In the genomic region with DNA sequence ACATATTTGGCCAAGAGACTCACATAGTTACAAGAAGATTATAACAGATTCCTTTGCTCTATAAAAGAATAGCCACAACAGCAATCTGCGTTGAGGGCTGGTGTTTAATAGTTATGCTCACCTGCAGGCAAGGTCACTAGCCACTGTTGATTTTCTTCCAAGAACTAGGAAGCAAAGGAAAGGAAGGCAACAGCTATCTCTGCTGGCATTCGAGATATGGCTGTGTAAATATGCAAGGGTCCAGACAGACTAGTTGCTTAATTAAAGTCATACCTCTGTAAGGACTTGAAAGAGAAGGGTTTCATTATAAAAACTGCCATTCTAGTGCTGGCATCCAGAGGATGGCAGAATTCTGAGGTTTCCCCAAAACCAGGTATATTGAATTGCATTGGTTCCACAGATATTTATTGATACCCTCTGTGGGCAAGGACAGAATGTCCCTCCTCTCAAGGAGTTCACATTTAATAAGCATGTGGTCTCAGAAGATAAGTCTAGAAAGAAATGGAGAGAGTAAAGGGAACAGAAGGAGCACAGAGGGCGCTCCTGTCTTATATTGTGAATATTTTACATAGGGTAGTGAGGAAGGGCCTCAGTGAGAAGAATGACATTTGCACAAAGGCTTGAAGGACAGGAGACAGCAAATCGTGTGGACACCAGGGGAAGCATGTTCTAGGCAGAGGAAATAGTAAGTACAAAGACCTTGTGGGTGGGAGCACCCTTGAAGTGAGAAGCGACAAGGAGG, we compare ENCODE assay signal across 24 cellular contexts. TPM values are rescaled to one million over a fixed set of nuclear protein-coding genes. Genes with fewer than 3 reads are reported as not detected.
DNase-seq lines count a peak whose midpoint lies in the region; ATAC-seq and TF ChIP-seq lines count a peak whose summit lies in the region.
"Had no signal": no experiment of that assay in that cellular context is flagged by ENCODE, and none has a peak within 500 bp of the region (broad histone marks: within the 10 kb centered on the region; RNA-seq: fewer than 3 reads in every experiment).

No MANE protein-coding gene starts in this region.

- H4K20me1 ChIP-seq in BLaER1 treated with 17β-estradiol and CSF1 and Interleukin-3, amounts not matched to agents 10 nM and 100 nM: no peaks in the 10 kb centered on the region
- H4K20me1 ChIP-seq in Karpas-422 (ENCODE audit: insufficient read depth, low read depth, low read length): no peaks in the 10 kb centered on the region

- H3K27ac ChIP-seq in BLaER1 treated with 17β-estradiol and CSF1 and Interleukin-3, amounts not matched to agents 10 nM and 100 nM: no peak overlapping the region
- no peak overlapping the region for H3K27ac ChIP-seq in Karpas-422 (ENCODE audit: low read length)
- no peak overlapping the region for H3K27ac ChIP-seq in Panc1 (ENCODE audit: low read length)
- peak overlapping the region in 3 of 4 donors; percentile 43 to 49 (median 47) for H3K27ac ChIP-seq in body of pancreas
- H3K27ac ChIP-seq: Peyer's patch, SK-N-MC had no signal

- H3K9me2 ChIP-seq in Karpas-422 (replicated peaks; ENCODE audit: insufficient read depth, low read length): no peaks in the 10 kb centered on the region

- no peaks in the 10 kb centered on the region for H3K79me2 ChIP-seq in Karpas-422 (ENCODE audit: low read length)

- H3K27me3 ChIP-seq in BLaER1 treated with 17β-estradiol and CSF1 and Interleukin-3, amounts not matched to agents 10 nM and 100 nM: peaks cover 11 to 24% (median 22%) of the 10 kb centered on the region in 11 experiments
- no peaks in the 10 kb centered on the region for H3K27me3 ChIP-seq in Karpas-422 (ENCODE audit: low read length)
- H3K27me3 ChIP-seq in Panc1 (ENCODE audit: control insufficient read depth, insufficient read depth, low read length): peaks cover 7% of the 10 kb centered on the region; the same call in 1 of the 2 replicates
- no peaks in the 10 kb centered on the region for H3K27me3 ChIP-seq in body of pancreas
- H3K27me3 ChIP-seq: Peyer's patch had no signal

- peak overlapping the region in 7 of 11 experiments; percentile 68 to 87 (median 75); a peak in 5 of 22 replicates for H3K4me2 ChIP-seq in BLaER1 treated with 17β-estradiol and CSF1 and Interleukin-3, amounts not matched to agents 10 nM and 100 nM
- H3K4me2 ChIP-seq in Karpas-422 (ENCODE audit: low read depth, low read length, poor library complexity, severe bottlenecking): peak overlapping the region; percentile 69

- 0 out of 2 replicates have a peak, but pooled peaks have one; percentile 29 for TF ChIP-seq CTCF in Panc1 (IDR thresholded peaks at IDR 0.05)
- no peak for TF ChIP-seq CTCF in body of pancreas (IDR thresholded peaks at IDR 0.05)

- POLR2A ChIA-PET in Panc1 (lab: Charles Lee): no interaction called here

- no peaks in the 10 kb centered on the region for H3K9me3 ChIP-seq in BLaER1 treated with 17β-estradiol and CSF1 and Interleukin-3, amounts not matched to agents 10 nM and 100 nM (replicated peaks in 1 of 11)
- H3K9me3 ChIP-seq in Karpas-422 (ENCODE audit: low read length) (no peaks in the 10 kb centered on the region), Panc1 (ENCODE audit: control insufficient read depth, insufficient read depth, low read depth, low read length) (no peaks in the 10 kb centered on the region), body of pancreas (no peaks in the 10 kb centered on the region)
- H3K9me3 ChIP-seq: Peyer's patch had no signal

- intact Hi-C loops in Panc1 (cut with micrococcal nuclease; ENCODE audit: unreplicated experiment): no loop called here
- intact Hi-C loops in body of pancreas (cut with DNase I): no loop called here

- no peak overlapping the region for H3K4me3 ChIP-seq in BLaER1 treated with 17β-estradiol and CSF1 and Interleukin-3, amounts not matched to agents 10 nM and 100 nM
- H3K4me3 ChIP-seq in Karpas-422 (ENCODE audit: low read length) (no peak overlapping the region), Panc1 (ENCODE audit: low read depth in 2 of 2, low read length in 2 of 2) (no peak overlapping the region), body of pancreas (no peak overlapping the region)
- H3K4me3 ChIP-seq: SK-N-MC had no signal

- 46 to 51% methylated on average over 5 of the region's 5 CpGs for WGBS in body of pancreas, 2 donors

- no peaks in the 10 kb centered on the region for H3K36me3 ChIP-seq in BLaER1 treated with 17β-estradiol and CSF1 and Interleukin-3, amounts not matched to agents 10 nM and 100 nM
- no peaks in the 10 kb centered on the region for H3K36me3 ChIP-seq in Karpas-422 (ENCODE audit: insufficient read depth, low read length)
- H3K36me3 ChIP-seq in Panc1 (ENCODE audit: control insufficient read depth, insufficient read depth, low read length): no peaks in the 10 kb centered on the region
- no peaks in the 10 kb centered on the region for H3K36me3 ChIP-seq in body of pancreas (replicated peaks in 1 of 2; ENCODE audit: insufficient read depth in 1 of 2, low read depth in 2 of 2)
- H3K36me3 ChIP-seq: Peyer's patch had no signal

- peaks cover 13 to 18% (median 16%) of the 10 kb centered on the region in 10 experiments for H3K4me1 ChIP-seq in BLaER1 treated with 17β-estradiol and CSF1 and Interleukin-3, amounts not matched to agents 10 nM and 100 nM
- H3K4me1 ChIP-seq in Karpas-422 (ENCODE audit: low read length) (peaks cover 9% of the 10 kb centered on the region), Panc1 (ENCODE audit: control insufficient read depth, insufficient read depth, low read length) (peaks cover 3% of the 10 kb centered on the region), body of pancreas (peaks cover 45% of the 10 kb centered on the region)

- no peak overlapping the region for H2AFZ ChIP-seq in Karpas-422 (ENCODE audit: low read length)

- TF ChIP-seq POLR2A in body of pancreas (IDR thresholded peaks at IDR 0.05): no peak

- ATAC-seq in Panc1: no peak
- peak; percentile 43 for ATAC-seq in body of pancreas
- ATAC-seq in HG02571 (IDR thresholded peaks at IDR 0.05; ENCODE audit: unreplicated experiment): no peak

- no peak overlapping the region for H3K9ac ChIP-seq in BLaER1 treated with 17β-estradiol and CSF1 and Interleukin-3, amounts not matched to agents 10 nM and 100 nM
- H3K9ac ChIP-seq in Karpas-422 (ENCODE audit: low read length): no peak overlapping the region

- no peak for DNase-seq in Karpas-422
- no peak for DNase-seq in Panc1 (ENCODE audit: low read depth, low spot score)
- DNase-seq in body of pancreas: peak in 1 of 4 donors; percentile 29
- DNase-seq in NCI-H1092 treated with DMSO at 0.1 percent for 48 hours (lab: John Stamatoyannopoulos, UW): no peak
- no peak for DNase-seq in NCI-H2029 treated with DMSO at 0.1 percent for 48 hours (lab: John Stamatoyannopoulos, UW)
- no peak for DNase-seq in D341Med (ENCODE audit: low spot score)
- DNase-seq: C1 segment of cervical spinal cord; CD4-positive, alpha-beta memory T cell; COR-L47; GF-D8; HCEC 1CT; KBM-7; NCI-H1105 treated with DMSO at 0.1 percent for 48 hours; NCI-H2029; NCI-H446 treated with DMSO at 0.1 percent for 48 hours; NCI-H526; NCI-H82; NK-92 treated with Interleukin-12 subunit alpha and Interleukin-12 subunit beta, amount 100 ng/mL, for 24 hours; Peyer's patch; SHP77 treated with DMSO at 0.1 percent for 48 hours; SW 1271 had no signal

- BruUV-seq in Panc1 (replicated peaks; lab: Mats Ljungman, UMichigan): no TSS peak

- CTCF ChIA-PET in Panc1 (lab: Charles Lee): no interaction called here

- in situ Hi-C loops in Panc1 (cut with HindIII; ENCODE audit: low pct_unique_long_range_greater_than_20kb, low sequenced_read_pairs): no loop called here

RNA-seq across cellular contexts. Expression of a gene that starts 23.6 kb away (rescaled TPM):
- total RNA-seq in Karpas-422 (2014; rRNA removed; shearing (Covaris generic); ENCODE audit: low replicate concordance): 0.30 TPM in 1 of 2 replicates, not detected in the other
- total RNA-seq in Panc1 (2021; ENCODE audit: unreplicated experiment): 5.5 TPM
- polyA plus RNA-seq in Panc1 (2012; ENCODE audit: insufficient read length): 0.53 TPM
- total RNA-seq in body of pancreas: 10 to 100 TPM; 10.9 to 20.4 TPM

RNA-seq across cellular contexts. Expression of a gene that starts 28.3 kb away (rescaled TPM):
- 34.7 and 53.5 TPM in 2 replicates for total RNA-seq in Karpas-422 (2014; rRNA removed; shearing (Covaris generic); ENCODE audit: low replicate concordance)
- total RNA-seq in Panc1 (2021; ENCODE audit: unreplicated experiment) (51.1 TPM), body of pancreas (10 to 100 TPM; 32.9 to 34.3 TPM)
- 14.8 TPM for polyA plus RNA-seq in Panc1 (2012; ENCODE audit: insufficient read length)

Comparison
In these comparisons a context has a peak if more than half of its experiments do, and no peak if none do; other contexts are left out.
1. H3K27ac ChIP-seq: peak in body of pancreas (3 of 4); none in BLaER1 treated with 17β-estradiol and CSF1 and Interleukin-3, amounts not matched to agents 10 nM and 100 nM (0 of 11), Karpas-422 (single experiment) and Panc1 (single experiment).